9 cellular contexts compared by ENCODE assay signal in genomic region chr12:47222960-47223847, GRCh38.
DNase-seq lines count a peak whose midpoint lies in the region; ATAC-seq and TF ChIP-seq lines count a peak whose summit lies in the region.
"Had no signal": no experiment of that assay in that cellular context is flagged by ENCODE, and none has a peak within 500 bp of the region (broad histone marks: within the 10 kb centered on the region; RNA-seq: fewer than 3 reads in every experiment).

No MANE protein-coding gene starts in this region.

- ATAC-seq in HG03457 (IDR thresholded peaks at IDR 0.05; ENCODE audit: unreplicated experiment) (no peak), HG02610 (IDR thresholded peaks at IDR 0.05; ENCODE audit: unreplicated experiment) (no peak)

- DNase-seq in DMS53 (lab: John Stamatoyannopoulos, UW): peak; percentile 60
- DNase-seq in NCI-H774 (lab: John Stamatoyannopoulos, UW): peak; percentile 11
- DNase-seq in effector memory CD4-positive, alpha-beta T cell: no peak
- no peak for DNase-seq in activated effector memory CD4-positive, alpha-beta T cell treated with anti-CD3 and anti-CD28 coated beads, Interleukin-2, amount 50 U/mL, for 16 hours
- DNase-seq in NCI-H2227 treated with DMSO at 0.1 percent for 48 hours (lab: John Stamatoyannopoulos, UW): no peak
- DNase-seq: NCI-H1417 treated with DMSO at 0.1 percent for 48 hours had no signal

- no peak for TF ChIP-seq CTCF in nephron (IDR thresholded peaks at IDR 0.05; ENCODE audit: unreplicated experiment in 3 of 3)

- peak overlapping the region; percentile 44 for H3K27ac ChIP-seq in effector memory CD4-positive, alpha-beta T cell (ENCODE audit: insufficient read depth, low read length, poor library complexity, severe bottlenecking)

- H3K27me3 Mint-ChIP-seq in nephron (ENCODE audit: low read depth): no peaks in the 10 kb centered on the region

- H3K9me3 ChIP-seq in effector memory CD4-positive, alpha-beta T cell (ENCODE audit: control insufficient read depth, low read length): no peaks in the 10 kb centered on the region

- H3K4me3 ChIP-seq in effector memory CD4-positive, alpha-beta T cell (ENCODE audit: insufficient read depth, low read depth, low read length, poor library complexity, severe bottlenecking): peak overlapping the region; percentile 31

- H3K27ac Mint-ChIP-seq in nephron: peak overlapping the region; percentile 96 to 98 (median 98)

- peaks cover 26% of the 10 kb centered on the region for H3K4me1 Mint-ChIP-seq in nephron

- H3K4me1 ChIP-seq in effector memory CD4-positive, alpha-beta T cell (ENCODE audit: control insufficient read depth, insufficient read depth, low read length, poor library complexity, severe bottlenecking): peaks cover 30% of the 10 kb centered on the region

- H3K36me3 ChIP-seq in effector memory CD4-positive, alpha-beta T cell (ENCODE audit: control insufficient read depth, insufficient read depth, low read length): peaks cover 17% of the 10 kb centered on the region

- peak overlapping the region; percentile 26 to 61 (median 58) for H3K4me3 Mint-ChIP-seq in nephron

- H3K36me3 Mint-ChIP-seq in nephron (ENCODE audit: low read depth): no peaks in the 10 kb centered on the region

- no peaks in the 10 kb centered on the region for H3K9me3 Mint-ChIP-seq in nephron

- H3K27me3 ChIP-seq in effector memory CD4-positive, alpha-beta T cell (replicated peaks; ENCODE audit: control insufficient read depth, insufficient read depth, low read length, poor library complexity, severe bottlenecking): no peaks in the 10 kb centered on the region

Comparison
In these comparisons a context has a peak if more than half of its experiments do, and no peak if none do; other contexts are left out.
1. DNase-seq: peak in DMS53 (single experiment) and NCI-H774 (single experiment); none in effector memory CD4-positive, alpha-beta T cell (0 of 3), activated effector memory CD4-positive, alpha-beta T cell treated with anti-CD3 and anti-CD28 coated beads, Interleukin-2, amount 50 U/mL, for 16 hours (single experiment) and NCI-H2227 treated with DMSO at 0.1 percent for 48 hours (single experiment).